In genomic region chr4:1241466-1241935, GRCh38 we compare ENCODE assay signal across 23 cellular contexts. TPM values are rescaled to one million over a fixed set of nuclear protein-coding genes. Genes with fewer than 3 reads are reported as not detected.
DNase-seq lines count a peak whose midpoint lies in the region; ATAC-seq, FAIRE-seq and TF ChIP-seq lines count a peak whose summit lies in the region.
"Had no signal": no experiment of that assay in that cellular context is flagged by ENCODE, and none has a peak within 500 bp of the region (broad histone marks: within the 10 kb centered on the region; RNA-seq: fewer than 3 reads in every experiment).

No MANE protein-coding gene starts in this region.

- no peak overlapping the region for H3K4me3 ChIP-seq in BE2C (ENCODE audit: low read depth, low read length)
- no peak overlapping the region for H3K4me3 ChIP-seq in osteoblast (ENCODE audit: insufficient read depth, low read length)
- H3K4me3 ChIP-seq: heart left ventricle had no signal

- no peak for FAIRE-seq in frontal cortex (lab: Jason Lieb, UNC)
- FAIRE-seq: GM18507, islet of Langerhans had no signal

- H3K79me2 ChIP-seq in osteoblast (ENCODE audit: insufficient read depth, low read length): peaks cover 85% of the 10 kb centered on the region

- peak; percentile 4 for DNase-seq in BE2C
- DNase-seq in GM19238 (ENCODE audit: insufficient read length, low spot score): peak; percentile 3
- DNase-seq in frontal cortex (ENCODE audit: low spot score in 2 of 2): peak; percentile 13 to 32
- DNase-seq in osteoblast (ENCODE audit: insufficient read length, low spot score, missing footprints): peak; percentile 77
- no peak for DNase-seq in GM19240 (ENCODE audit: insufficient read length, low spot score)
- DNase-seq: activated CD8-positive, alpha-beta memory T cell treated with anti-CD3 and anti-CD28 coated beads for 24 hours; AML-193; amygdala; central memory CD4-positive, alpha-beta T cell; COR-L47; effector CD4-positive, alpha-beta T cell; midbrain; NCI-H187 treated with DMSO at 0.1 percent for 48 hours; NCI-H2227 treated with DMSO at 0.1 percent for 48 hours; NCI-H82; stimulated activated CD4-positive, alpha-beta T cell treated with anti-CD3 and anti-CD28 coated beads, Interleukin-15, amount 100 ng/mL, for 24 hours had no signal

- no peak for ATAC-seq in GM21367 (IDR thresholded peaks at IDR 0.05; ENCODE audit: unreplicated experiment)
- no peak for ATAC-seq in HG02970 (IDR thresholded peaks at IDR 0.05; ENCODE audit: low FRiP score, unreplicated experiment)
- ATAC-seq: heart left ventricle; stimulated activated effector memory CD8-positive, alpha-beta T cell treated with anti-CD3 and anti-CD28 coated beads, Interleukin-12 subunit alpha, Interleukin-12 subunit beta, amount 100 ng/mL, for 72 hours had no signal

- H3K36me3 ChIP-seq in BE2C: peaks cover 27% of the 10 kb centered on the region
- H3K36me3 ChIP-seq in osteoblast (ENCODE audit: insufficient read depth, low read length): peaks cover 23% of the 10 kb centered on the region

- H3K4me2 ChIP-seq in osteoblast (ENCODE audit: insufficient read depth, low read length): no peak overlapping the region
- H3K4me2 ChIP-seq: KMS-11 had no signal

- no peaks in the 10 kb centered on the region for H3K27me3 ChIP-seq in BE2C
- no peaks in the 10 kb centered on the region for H3K27me3 ChIP-seq in osteoblast (ENCODE audit: insufficient read depth, low read length)
- H3K27me3 ChIP-seq: heart left ventricle had no signal

- H2AFZ ChIP-seq in osteoblast (ENCODE audit: low read length): no peak overlapping the region

- H4K20me1 ChIP-seq in osteoblast (ENCODE audit: insufficient read depth, low read length): peaks cover 76% of the 10 kb centered on the region

- H3K4me1 ChIP-seq in BE2C: no peaks in the 10 kb centered on the region
- H3K4me1 ChIP-seq in osteoblast (ENCODE audit: insufficient read depth, low read length): peaks cover 10% of the 10 kb centered on the region

- H3K27ac ChIP-seq in osteoblast (ENCODE audit: low read depth, low read length): no peak overlapping the region
- H3K27ac ChIP-seq: heart left ventricle, KMS-11 had no signal

- H3K9me3 ChIP-seq in BE2C (no peaks in the 10 kb centered on the region), osteoblast (ENCODE audit: low read depth, low read length) (no peaks in the 10 kb centered on the region)
- H3K9me3 ChIP-seq: heart left ventricle had no signal

- TF ChIP-seq CTCF in BE2C (IDR thresholded peaks at IDR 0.05; ENCODE audit: low read depth, low read length) (no peak), osteoblast (IDR thresholded peaks at IDR 0.05; ENCODE audit: extremely low read depth, low read depth, low read length) (no peak)

RNA-seq across cellular contexts. Expression of gene CTBP1, which starts 7.4 kb away (rescaled TPM):
- 352 TPM for polyA plus RNA-seq in BE2C (2012; ENCODE audit: insufficient read depth, insufficient read length, low read depth)
- total RNA-seq in frontal cortex (224 TPM), osteoblast (246 and 262 TPM in 2 replicates)

RNA-seq across cellular contexts. Expression of gene MAEA, which starts 48.2 kb away (rescaled TPM):
- polyA plus RNA-seq in BE2C (2012; ENCODE audit: insufficient read depth, insufficient read length, low read depth): 247 TPM
- total RNA-seq in frontal cortex (31.4 TPM), osteoblast (55.7 and 70.6 TPM in 2 replicates)
